In the genomic region with DNA sequence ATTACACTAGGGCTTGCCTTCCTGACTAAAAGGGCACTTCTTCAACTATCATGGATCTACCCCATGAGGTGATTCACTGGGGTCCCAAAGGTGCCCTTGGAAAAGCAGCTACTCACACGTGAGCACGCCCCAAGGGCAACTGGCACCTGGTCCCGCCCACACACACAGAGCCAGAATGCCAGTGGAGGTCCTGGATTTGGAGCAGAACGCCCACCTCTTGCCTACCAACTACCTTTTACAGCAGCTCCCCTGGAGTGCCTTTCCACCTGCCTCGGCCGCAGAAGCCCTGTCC, we compare ENCODE assay signal across 8 cellular contexts. TPM values are rescaled to one million over a fixed set of nuclear protein-coding genes. Genes with fewer than 3 reads are reported as not detected.
DNase-seq lines count a peak whose midpoint lies in the region; ATAC-seq and TF ChIP-seq lines count a peak whose summit lies in the region.

No MANE protein-coding gene starts in this region.

- H3K4me3 Mint-ChIP-seq in central memory CD8-positive, alpha-beta T cell: peak overlapping the region; percentile 74
- peak overlapping the region; percentile 76 to 98 (median 89) for H3K4me3 Mint-ChIP-seq in naive thymus-derived CD4-positive, alpha-beta T cell

- peaks cover 53% of the 10 kb centered on the region for H3K27me3 Mint-ChIP-seq in central memory CD8-positive, alpha-beta T cell
- peaks cover 0 to 30% (median 0%) of the 10 kb centered on the region in 5 donors for H3K27me3 Mint-ChIP-seq in naive thymus-derived CD4-positive, alpha-beta T cell

- H3K4me1 Mint-ChIP-seq in central memory CD8-positive, alpha-beta T cell: peaks cover 7% of the 10 kb centered on the region
- H3K4me1 Mint-ChIP-seq in naive thymus-derived CD4-positive, alpha-beta T cell: peaks cover 12 to 33% (median 21%) of the 10 kb centered on the region in 7 donors

- no peak for TF ChIP-seq CTCF in vagina (IDR thresholded peaks at IDR 0.05)

- peaks cover 0 to 5% (median 0%) of the 10 kb centered on the region in 3 experiments for H3K36me3 ChIP-seq in naive thymus-derived CD4-positive, alpha-beta T cell (ENCODE audit: control insufficient read depth in 2 of 3, insufficient read depth in 3 of 3, low read length in 3 of 3)
- H3K36me3 ChIP-seq in vagina: no peaks in the 10 kb centered on the region

- H3K4me3 ChIP-seq in naive thymus-derived CD4-positive, alpha-beta T cell (ENCODE audit: low read length): peak overlapping the region; percentile 76
- H3K4me3 ChIP-seq in vagina: peak overlapping the region in 1 of 2 donors; percentile 80

- TF ChIP-seq POLR2A in vagina (IDR thresholded peaks at IDR 0.05): no peak

- ATAC-seq in central memory CD8-positive, alpha-beta T cell (replicated peaks; ENCODE audit: extremely low read depth, poor library complexity, severe bottlenecking): no peak
- ATAC-seq in naive thymus-derived CD4-positive, alpha-beta T cell: no peak

- no peak overlapping the region for H3K27ac Mint-ChIP-seq in central memory CD8-positive, alpha-beta T cell (ENCODE audit: low read depth)
- H3K27ac Mint-ChIP-seq in naive thymus-derived CD4-positive, alpha-beta T cell: peak overlapping the region in 7 of 9 donors; percentile 53 to 92 (median 88)

- H3K9me3 Mint-ChIP-seq in central memory CD8-positive, alpha-beta T cell: no peaks in the 10 kb centered on the region
- no peaks in the 10 kb centered on the region for H3K9me3 Mint-ChIP-seq in naive thymus-derived CD4-positive, alpha-beta T cell

- no peaks in the 10 kb centered on the region for H3K9me3 ChIP-seq in naive thymus-derived CD4-positive, alpha-beta T cell (ENCODE audit: control insufficient read depth in 2 of 3, low read length in 3 of 3)
- H3K9me3 ChIP-seq in vagina: no peaks in the 10 kb centered on the region

- H3K36me3 Mint-ChIP-seq in central memory CD8-positive, alpha-beta T cell (ENCODE audit: insufficient read depth): no peaks in the 10 kb centered on the region
- H3K36me3 Mint-ChIP-seq in naive thymus-derived CD4-positive, alpha-beta T cell: peaks cover 0 to 2% (median 0%) of the 10 kb centered on the region in 5 donors

- CTCF ChIA-PET in naive thymus-derived CD4-positive, alpha-beta T cell (lab: Charles Lee): interaction anchor here (1.7 kb wide), 1 partner anchor 144 kb away, joined by 5 read pairs; no protein-coding TSS in a partner anchor

- POLR2A ChIA-PET in naive thymus-derived CD4-positive, alpha-beta T cell (lab: Charles Lee): interaction anchor here (0.7 kb wide), 2 partner anchors 137 to 279 kb away, joined by 3 read pairs; no protein-coding TSS in a partner anchor

- no peaks in the 10 kb centered on the region for H3K27me3 ChIP-seq in naive thymus-derived CD4-positive, alpha-beta T cell (ENCODE audit: control insufficient read depth in 2 of 2, insufficient read depth in 2 of 2, low read length in 2 of 2)
- H3K27me3 ChIP-seq in vagina: no peaks in the 10 kb centered on the region

- DNase-seq in stimulated activated CD4-positive, alpha-beta T cell treated with anti-CD3 and anti-CD28 coated beads, Interleukin-12 subunit alpha, Interleukin-12 subunit beta, amount 100 ng/mL, for 4 hours: peak; percentile 8
- no peak for DNase-seq in stimulated activated CD4-positive, alpha-beta T cell treated with anti-CD3 and anti-CD28 coated beads, Interleukin-4, amount 100 ng/mL, for 24 hours
- no peak for DNase-seq in central memory CD8-positive, alpha-beta T cell (ENCODE audit: low spot score in 2 of 2)
- DNase-seq in naive thymus-derived CD4-positive, alpha-beta T cell: no peak
- DNase-seq in vagina (ENCODE audit: extremely low spot score in 2 of 2) (no peak), iPS-NIHi7 (ENCODE audit: extremely low spot score) (no peak), DMS79 treated with DMSO at 0.1 percent for 48 hours (lab: John Stamatoyannopoulos, UW) (no peak), middle frontal gyrus (ENCODE audit: extremely low spot score, low spot score) (no peak)

- intact Hi-C loops in naive thymus-derived CD4-positive, alpha-beta T cell (cut with micrococcal nuclease): loop anchor here in 1 of 2 donors (5.0 kb wide), 1 partner anchor 487 kb away; the partner anchor contains the start of gene XYLB
- intact Hi-C loops in vagina (cut with DNase I): loop anchor here (10.0 kb wide), 1 partner anchor 145 kb away; no protein-coding TSS in a partner anchor

- H3K27ac ChIP-seq in naive thymus-derived CD4-positive, alpha-beta T cell (ENCODE audit: low read depth, low read length): peak overlapping the region; percentile 68
- H3K27ac ChIP-seq in vagina: peak overlapping the region; percentile 91

- H3K4me1 ChIP-seq in naive thymus-derived CD4-positive, alpha-beta T cell (ENCODE audit: control insufficient read depth in 2 of 2, insufficient read depth in 2 of 2, low read length in 2 of 2): peaks cover 0 to 14% of the 10 kb centered on the region in 2 donors
- peaks cover 46% of the 10 kb centered on the region for H3K4me1 ChIP-seq in vagina

RNA-seq across cellular contexts. Expression of gene CTDSPL, which starts 1.8 kb away (rescaled TPM):
- total RNA-seq in naive thymus-derived CD4-positive, alpha-beta T cell: 1 to 10 TPM; 1.5 to 5.6 (median 1.7) TPM
- polyA plus RNA-seq in naive thymus-derived CD4-positive, alpha-beta T cell: under 1 TPM; 0.15 to 0.58 TPM
- 28.0 TPM for total RNA-seq in vagina
